8 cellular contexts compared by ENCODE assay signal in genomic region chr10:78302739-78302988, GRCh38.
A peak's percentile ranks its signal among the peaks of the same experiment; 100 is the strongest.
DNase-seq lines count a peak whose midpoint lies in the region; ATAC-seq and TF ChIP-seq lines count a peak whose summit lies in the region.

No MANE protein-coding gene starts in this region.

- H3K36me3 ChIP-seq in heart right ventricle (no peaks in the 10 kb centered on the region), uterus (no peaks in the 10 kb centered on the region)

- peak overlapping the region; percentile 90 for H3K4me3 Mint-ChIP-seq in MCF 10A (ENCODE audit: unreplicated experiment)
- H3K4me3 Mint-ChIP-seq in mesothelial cell of epicardium: peak overlapping the region; percentile 71

- H3K27me3 Mint-ChIP-seq in MCF 10A (ENCODE audit: insufficient read depth, unreplicated experiment) (peaks cover 33% of the 10 kb centered on the region), mesothelial cell of epicardium (ENCODE audit: low read depth) (no peaks in the 10 kb centered on the region)

- intact Hi-C loops in heart right ventricle (cut with DNase I): loop anchor here in 9 of 10 donors (2.0 to 10.0 kb wide), 11 partner anchors 85 to 894 kb away; partner anchors contain the start of gene ZMIZ1 (in 2 of the 9)
- intact Hi-C loops in left cardiac atrium (cut with DNase I): loop anchor here in 1 of 2 donors (5.0 kb wide), 2 partner anchors 85 to 255 kb away; no protein-coding TSS in a partner anchor
- intact Hi-C loops in MCF 10A (cut with micrococcal nuclease): loop anchor here (1.0 to 5.0 kb wide), 4 partner anchors 46 to 895 kb away; no protein-coding TSS in a partner anchor
- intact Hi-C loops in uterus (cut with DNase I; ENCODE audit: low total_unique reads): loop anchor here (5.0 to 10.0 kb wide), 2 partner anchors 670 to 892 kb away; no protein-coding TSS in a partner anchor

- H3K27me3 ChIP-seq in heart right ventricle (no peaks in the 10 kb centered on the region), uterus (no peaks in the 10 kb centered on the region)

- H3K4me1 Mint-ChIP-seq in MCF 10A (ENCODE audit: insufficient read depth, unreplicated experiment) (no peaks in the 10 kb centered on the region), mesothelial cell of epicardium (peaks cover 25% of the 10 kb centered on the region)

- WGBS in heart right ventricle, 2 donors: 1 to 9% methylated on average over 3 of the region's 3 CpGs

- no peaks in the 10 kb centered on the region for H3K36me3 Mint-ChIP-seq in MCF 10A (ENCODE audit: insufficient read depth, unreplicated experiment)
- peaks cover 2% of the 10 kb centered on the region for H3K36me3 Mint-ChIP-seq in mesothelial cell of epicardium

- H3K4me3 ChIP-seq in heart right ventricle (peak overlapping the region; percentile 33 to 70 (median 59)), uterus (peak overlapping the region; percentile 17 to 53)

- H3K27ac ChIP-seq in heart right ventricle (peak overlapping the region; percentile 68 to 97 (median 88)), uterus (peak overlapping the region; percentile 69 to 87)

- POLR2A ChIA-PET in MCF 10A (lab: Yijun Ruan, JAX): interaction anchor here (0.7 kb wide), 1 partner anchor 677 kb away, joined by 4 read pairs; no protein-coding TSS in a partner anchor

- BruUV-seq in MCF 10A (replicated peaks; lab: Mats Ljungman, UMichigan): no TSS peak

- H3K27ac Mint-ChIP-seq in MCF 10A (ENCODE audit: low read depth, unreplicated experiment) (peak overlapping the region; percentile 75), mesothelial cell of epicardium (peak overlapping the region; percentile 91)

- no peak for TF ChIP-seq POLR2A in uterus (IDR thresholded peaks at IDR 0.05)

- TF ChIP-seq CTCF in heart right ventricle (IDR thresholded peaks at IDR 0.05) (no peak), MCF 10A (IDR thresholded peaks at IDR 0.05; ENCODE audit: unreplicated experiment) (no peak), mesothelial cell of epicardium (IDR thresholded peaks at IDR 0.05; ENCODE audit: unreplicated experiment) (no peak), uterus (IDR thresholded peaks at IDR 0.05) (no peak)

- H3K4me1 ChIP-seq in heart right ventricle (peaks cover 3 to 28% (median 11%) of the 10 kb centered on the region in 9 donors), uterus (no peaks in the 10 kb centered on the region)

- H3K9me3 ChIP-seq in heart right ventricle: peaks cover 0 to 8% (median 0%) of the 10 kb centered on the region in 11 donors
- H3K9me3 ChIP-seq in uterus: no peaks in the 10 kb centered on the region

- no peak for ATAC-seq in heart right ventricle
- no peak for ATAC-seq in left cardiac atrium
- ATAC-seq in HG02840 (IDR thresholded peaks at IDR 0.05; ENCODE audit: low FRiP score, unreplicated experiment): no peak

- DNase-seq in heart right ventricle (no peak), left cardiac atrium (no peak), MCF 10A (ENCODE audit: unreplicated experiment) (no peak), mesothelial cell of epicardium (ENCODE audit: low spot score in 2 of 2, unreplicated experiment in 2 of 2) (no peak), uterus (no peak), putamen (ENCODE audit: low spot score) (no peak), COLO829 (ENCODE audit: low spot score) (no peak)

- no peaks in the 10 kb centered on the region for H3K9me3 Mint-ChIP-seq in MCF 10A (ENCODE audit: unreplicated experiment)
- H3K9me3 Mint-ChIP-seq in mesothelial cell of epicardium: peaks cover 17% of the 10 kb centered on the region

- CTCF ChIA-PET in MCF 10A (lab: Yijun Ruan, JAX): interaction anchor here (0.6 to 1.3 kb wide), 6 partner anchors 64 to 900 kb away, joined by 3 to 5 read pairs (median 3); no protein-coding TSS in a partner anchor
